Comparison of ENCODE assay signal across 8 cellular contexts in the genomic region with DNA sequence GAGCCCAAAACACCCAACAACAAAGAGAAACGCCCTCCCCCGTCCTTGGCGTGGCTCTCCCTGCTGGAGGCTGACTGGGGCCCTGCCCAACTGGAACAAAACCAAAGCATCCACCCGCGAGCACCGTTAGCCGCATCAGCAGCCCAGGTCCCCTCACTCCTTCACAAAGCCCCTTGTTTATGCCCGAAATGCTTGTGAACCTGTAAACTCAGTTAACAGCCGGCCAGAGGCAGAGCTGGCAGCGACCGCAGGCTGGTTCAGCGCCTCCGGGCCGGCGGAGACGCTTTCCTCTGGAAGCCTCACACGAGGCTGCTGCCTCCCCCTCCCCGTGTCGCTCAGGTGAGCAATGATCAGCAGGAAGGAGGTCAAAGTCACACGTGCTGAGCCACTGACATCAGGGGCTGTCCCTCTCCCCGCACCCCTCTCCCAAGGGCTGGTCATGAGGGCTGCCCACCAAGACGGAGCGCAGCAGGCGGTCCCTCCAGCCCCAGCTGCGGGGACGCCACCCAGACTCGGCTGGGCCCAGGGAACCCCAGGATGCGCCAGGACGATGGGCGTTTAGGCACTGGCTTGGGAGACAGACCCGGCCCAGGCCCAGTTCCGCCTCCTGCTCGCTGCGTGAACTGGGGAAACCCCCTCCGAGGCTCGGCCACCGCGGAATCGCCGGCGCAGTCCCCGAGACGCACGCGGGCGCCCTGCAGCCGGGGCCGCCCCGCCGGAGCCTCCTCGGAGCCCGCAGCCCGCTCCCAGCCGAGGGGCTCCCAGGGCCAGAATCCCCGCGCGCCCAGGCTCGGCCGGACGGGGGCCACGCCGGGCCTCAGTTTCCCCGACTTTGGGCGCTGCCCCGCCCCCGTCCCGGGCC. TPM values are rescaled to one million over a fixed set of nuclear protein-coding genes. Genes with fewer than 3 reads are reported as not detected.
DNase-seq lines count a peak whose midpoint lies in the region; ATAC-seq and TF ChIP-seq lines count a peak whose summit lies in the region.

No MANE protein-coding gene starts in this region.

- H3K4me3 ChIP-seq in WI38 (ENCODE audit: low read depth, low read length) (peak overlapping the region; percentile 83), mucosa of descending colon (peak overlapping the region; percentile 81), tibial nerve (peak overlapping the region; percentile 56 to 93 (median 82))

- peak overlapping the region in 3 of 4 donors; percentile 8 to 80 (median 76) for H3K27ac ChIP-seq in tibial nerve

- no peak for TF ChIP-seq POLR2A in tibial nerve (IDR thresholded peaks at IDR 0.05)

- peak; percentile 17 for ATAC-seq in HG03442 (IDR thresholded peaks at IDR 0.05; ENCODE audit: unreplicated experiment)
- peak; percentile 26 for ATAC-seq in mucosa of descending colon

- no peak for TF ChIP-seq EP300 in tibial nerve (IDR thresholded peaks at IDR 0.05)

- H3K9me3 ChIP-seq in mucosa of descending colon (no peaks in the 10 kb centered on the region), tibial nerve (no peaks in the 10 kb centered on the region)

- no peaks in the 10 kb centered on the region for H3K27me3 ChIP-seq in tibial nerve

- H3K4me1 ChIP-seq in mucosa of descending colon (ENCODE audit: low read depth), result peaks cover 26% of the 10 kb centered on the region
- peaks cover 0 to 27% (median 20%) of the 10 kb centered on the region in 4 donors for H3K4me1 ChIP-seq in tibial nerve

- TF ChIP-seq CTCF in WI38 (IDR thresholded peaks at IDR 0.05; ENCODE audit: low read depth, low read length) (no peak), mucosa of descending colon (IDR thresholded peaks at IDR 0.05) (no peak), tibial nerve (IDR thresholded peaks at IDR 0.05) (no peak)

- DNase-seq in NCI-H748 (lab: John Stamatoyannopoulos, UW; ENCODE audit: unreplicated experiment) (peak; percentile 31), NCI-H748 treated with DMSO at 0.1 percent for 48 hours (lab: John Stamatoyannopoulos, UW) (no peak), ecto neural progenitor cell (ENCODE audit: low spot score) (peak; percentile 56), mucosa of descending colon (peak in 2 of 3 donors; percentile 14 to 52), tibial nerve (ENCODE audit: low spot score in 2 of 2) (no peak), amniotic stem cell (lab: John Stamatoyannopoulos, UW) (no peak)

- intact Hi-C loops in mucosa of descending colon (cut with DNase I, micrococcal nuclease), result no loop called here

- H3K36me3 ChIP-seq in mucosa of descending colon (ENCODE audit: low read depth) (no peaks in the 10 kb centered on the region), tibial nerve (peaks cover 0 to 58% (median 11%) of the 10 kb centered on the region in 3 donors)

- WGBS in tibial nerve, 2 donors, result 1 to 4% methylated on average over 21 to 62 of the region's 67 CpGs

RNA-seq across cellular contexts. Expression of a gene that starts 0.6 kb away (rescaled TPM):
- total RNA-seq in mucosa of descending colon (1 to 10 TPM; 7.4 to 7.6 (median 7.6) TPM), tibial nerve (10 to 100 TPM in 1 of 4 donors, 1 to 10 TPM in 3; 7.0 to 21.0 (median 9.5) TPM)

RNA-seq across cellular contexts. Expression of a gene that starts 11.0 kb away (rescaled TPM):
- total RNA-seq in mucosa of descending colon, result 10 to 100 TPM; 27.8 to 47.6 (median 33.2) TPM
- total RNA-seq in tibial nerve, result 100 to 1,000 TPM in 1 of 4 donors, 10 to 100 TPM in 3; 52.6 to 101 (median 70.9) TPM

RNA-seq across cellular contexts. Expression of a gene that starts 11.1 kb away (rescaled TPM):
- total RNA-seq in mucosa of descending colon (10 to 100 TPM; 42.1 to 50.7 (median 45.1) TPM), tibial nerve (10 to 100 TPM; 35.6 to 42.0 (median 39.3) TPM)

RNA-seq across cellular contexts. Expression of a gene that starts 25.9 kb away (rescaled TPM):
- total RNA-seq in mucosa of descending colon (1 to 10 TPM; 2.2 to 2.4 (median 2.2) TPM), tibial nerve (10 to 100 TPM in 1 of 4 donors, 1 to 10 TPM in 3; 3.1 to 19.8 (median 3.1) TPM)

RNA-seq across cellular contexts. Expression of a gene that starts 35.9 kb away (rescaled TPM):
- 10 to 100 TPM in 2 of 3 donors, 1 to 10 TPM in 1; 9.3 to 17.1 (median 10.8) TPM for total RNA-seq in mucosa of descending colon
- 10 to 100 TPM; 49.4 to 79.5 (median 70.8) TPM for total RNA-seq in tibial nerve

Comparison
In these comparisons a context has a peak if more than half of its experiments do, and no peak if none do; other contexts are left out.
1. DNase-seq: peak in NCI-H748 (single experiment), ecto neural progenitor cell (single experiment) and mucosa of descending colon (2 of 3); none in NCI-H748 treated with DMSO at 0.1 percent for 48 hours (single experiment), tibial nerve (0 of 2) and amniotic stem cell (single experiment).
2. Peak in every context shown above with its lines, with median percentiles within 50 percentile points of each other: H3K4me3 ChIP-seq.